16 cellular contexts compared by ENCODE assay signal in the genomic region with DNA sequence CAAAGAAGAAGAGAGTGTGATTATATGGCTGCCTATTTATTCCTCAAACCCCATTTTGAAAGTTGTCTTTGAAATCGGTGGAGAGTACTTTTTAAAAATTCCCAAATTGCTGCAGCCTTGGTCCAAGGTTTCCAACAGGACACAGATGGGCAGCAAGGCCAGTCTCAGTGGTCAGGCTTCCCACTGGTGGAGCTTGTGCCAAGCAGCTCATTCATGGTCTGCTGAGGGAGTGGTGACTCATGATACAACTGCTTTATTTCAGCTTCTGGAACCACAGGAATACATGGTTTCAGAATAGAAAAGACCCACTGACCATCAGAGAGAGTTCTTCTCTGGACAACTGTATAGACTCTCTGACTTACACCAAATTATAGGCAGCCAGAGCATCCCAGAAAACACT.
DNase-seq lines count a peak whose midpoint lies in the region; ATAC-seq, FAIRE-seq and TF ChIP-seq lines count a peak whose summit lies in the region.
"Had no signal": no experiment of that assay in that cellular context is flagged by ENCODE, and none has a peak within 500 bp of the region (broad histone marks: within the 10 kb centered on the region; RNA-seq: fewer than 3 reads in every experiment).

No MANE protein-coding gene starts in this region.

- DNase-seq in AG09309 (ENCODE audit: low read depth) (peak; percentile 75), LoVo (ENCODE audit: low spot score) (peak; percentile 11), bronchial epithelial cell (ENCODE audit: low read depth) (peak; percentile 51), lung microvascular endothelial cell (ENCODE audit: low read depth in 2 of 2) (peak; percentile 42 to 63), erythroblast (lab: John Stamatoyannopoulos, UW) (no peak)
- DNase-seq in activated CD4-positive, CD25-positive, alpha-beta regulatory T cell (lab: John Stamatoyannopoulos, UW): no peak
- no peak for DNase-seq in activated naive CD8-positive, alpha-beta T cell treated with anti-CD3 and anti-CD28 coated beads, Interleukin-2, amount 50 U/mL, for 24 hours
- DNase-seq: C1 segment of cervical spinal cord; NCI-H1694; NCI-H82; SHP77 treated with DMSO at 0.1 percent for 48 hours; stimulated activated CD4-positive, alpha-beta T cell treated with anti-CD3 and anti-CD28 coated beads, Interleukin-2, amount 100 ng/mL, for 24 hours had no signal

- no peaks in the 10 kb centered on the region for H3K4me1 Mint-ChIP-seq in activated naive CD8-positive, alpha-beta T cell treated with anti-CD3 and anti-CD28 coated beads, Interleukin-2, amount 50 U/mL, for 24 hours
- H3K4me1 Mint-ChIP-seq: IgD-negative memory B cell; stimulated activated effector memory CD8-positive, alpha-beta T cell treated with anti-CD3 and anti-CD28 coated beads, Interleukin-12 subunit alpha, Interleukin-12 subunit beta, amount 100 ng/mL, for 72 hours had no signal

- TF ChIP-seq POLR2A in erythroblast (IDR thresholded peaks at IDR 0.05; ENCODE audit: low read length): no peak

- H3K4me3 ChIP-seq in AG09309 (ENCODE audit: control insufficient read depth, low read depth, low read length) (no peak overlapping the region), bronchial epithelial cell (ENCODE audit: low read depth, low read length) (no peak overlapping the region)

- H3K36me3 ChIP-seq in bronchial epithelial cell (ENCODE audit: control insufficient read depth, insufficient read depth, low read length): no peaks in the 10 kb centered on the region

- FAIRE-seq in bronchial epithelial cell (lab: Jason Lieb, UNC): no peak
- FAIRE-seq: GM18507 had no signal

- TF ChIP-seq CTCF in AG09309 (IDR thresholded peaks at IDR 0.05; ENCODE audit: control insufficient read depth, insufficient read depth, low read depth, low read length, missing control alignments) (no peak), bronchial epithelial cell (IDR thresholded peaks at IDR 0.05; ENCODE audit: insufficient read depth, low read length, severe bottlenecking) (no peak)

- H3K9me3 Mint-ChIP-seq in activated naive CD8-positive, alpha-beta T cell treated with anti-CD3 and anti-CD28 coated beads, Interleukin-2, amount 50 U/mL, for 24 hours: peaks cover 7% of the 10 kb centered on the region

- no peak overlapping the region for H3K4me3 Mint-ChIP-seq in activated naive CD8-positive, alpha-beta T cell treated with anti-CD3 and anti-CD28 coated beads, Interleukin-2, amount 50 U/mL, for 24 hours
- H3K4me3 Mint-ChIP-seq: IgD-negative memory B cell; stimulated activated effector memory CD8-positive, alpha-beta T cell treated with anti-CD3 and anti-CD28 coated beads, Interleukin-12 subunit alpha, Interleukin-12 subunit beta, amount 100 ng/mL, for 72 hours had no signal

- no peaks in the 10 kb centered on the region for H3K36me3 Mint-ChIP-seq in activated naive CD8-positive, alpha-beta T cell treated with anti-CD3 and anti-CD28 coated beads, Interleukin-2, amount 50 U/mL, for 24 hours (ENCODE audit: low read depth)
- H3K36me3 Mint-ChIP-seq: IgD-negative memory B cell; stimulated activated effector memory CD8-positive, alpha-beta T cell treated with anti-CD3 and anti-CD28 coated beads, Interleukin-12 subunit alpha, Interleukin-12 subunit beta, amount 100 ng/mL, for 72 hours had no signal

- H3K27me3 Mint-ChIP-seq in activated naive CD8-positive, alpha-beta T cell treated with anti-CD3 and anti-CD28 coated beads, Interleukin-2, amount 50 U/mL, for 24 hours: no peaks in the 10 kb centered on the region

- H3K27ac Mint-ChIP-seq in activated naive CD8-positive, alpha-beta T cell treated with anti-CD3 and anti-CD28 coated beads, Interleukin-2, amount 50 U/mL, for 24 hours: no peak overlapping the region
- H3K27ac Mint-ChIP-seq: IgD-negative memory B cell; stimulated activated effector memory CD8-positive, alpha-beta T cell treated with anti-CD3 and anti-CD28 coated beads, Interleukin-12 subunit alpha, Interleukin-12 subunit beta, amount 100 ng/mL, for 72 hours had no signal

- H3K27me3 ChIP-seq in bronchial epithelial cell (ENCODE audit: control insufficient read depth, insufficient read depth, low read length): no peaks in the 10 kb centered on the region

- ATAC-seq in activated naive CD8-positive, alpha-beta T cell treated with anti-CD3 and anti-CD28 coated beads, Interleukin-2, amount 50 U/mL, for 24 hours: no peak
- no peak for ATAC-seq in HG03439 (IDR thresholded peaks at IDR 0.05; ENCODE audit: unreplicated experiment)
- ATAC-seq: stimulated activated effector memory CD8-positive, alpha-beta T cell treated with anti-CD3 and anti-CD28 coated beads, Interleukin-12 subunit alpha, Interleukin-12 subunit beta, amount 100 ng/mL, for 72 hours had no signal

Comparison
In these comparisons a context has a peak if more than half of its experiments do, and no peak if none do; other contexts are left out.
1. DNase-seq: peak in AG09309 (single experiment), LoVo (single experiment), bronchial epithelial cell (single experiment) and lung microvascular endothelial cell (2 of 2); none in activated CD4-positive, CD25-positive, alpha-beta regulatory T cell (0 of 4), activated naive CD8-positive, alpha-beta T cell treated with anti-CD3 and anti-CD28 coated beads, Interleukin-2, amount 50 U/mL, for 24 hours (single experiment) and erythroblast (0 of 2).